Comparison of ENCODE assay signal across 1 cellular context in the genomic region with DNA sequence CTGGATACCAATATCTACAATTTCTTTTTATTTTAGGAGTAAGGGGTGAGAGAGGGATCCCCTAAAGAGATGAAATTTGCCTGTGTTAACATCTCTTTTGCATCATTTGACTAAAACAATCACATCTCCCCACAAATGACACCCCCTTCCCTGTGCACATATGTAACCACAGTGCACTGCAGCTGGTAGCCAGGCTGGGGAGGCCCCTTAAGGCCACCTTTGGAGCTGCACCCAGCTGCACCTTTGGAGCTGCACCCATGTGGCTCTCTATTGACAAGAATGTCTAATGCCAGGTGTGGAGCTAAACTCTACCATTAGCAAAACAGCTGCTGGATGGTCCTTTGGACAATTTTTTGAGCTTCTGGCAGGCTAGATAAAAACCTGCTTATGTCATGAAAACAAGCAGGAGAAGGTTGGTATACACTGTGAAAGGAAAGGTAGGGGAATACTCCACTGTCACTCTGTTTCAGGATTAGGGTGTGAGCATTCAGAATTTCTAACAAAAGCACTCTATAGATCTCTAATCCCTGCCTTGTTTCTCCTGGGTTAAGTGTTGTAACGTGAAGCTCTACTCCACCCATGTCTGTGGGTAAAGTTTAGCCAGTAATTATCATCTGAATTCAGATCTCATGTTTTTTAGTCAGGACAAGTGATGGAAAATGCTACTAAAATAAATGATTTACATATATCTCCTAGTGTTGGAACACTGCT.
TF ChIP-seq lines count a peak whose summit lies in the region.

No MANE protein-coding gene starts in this region.

TF ChIP-seq in H1, 55 proteins besides CTCF, POLR2A, EP300 and RAD21 (continued from another document):
- TF ChIP-seq, protein P1, sequence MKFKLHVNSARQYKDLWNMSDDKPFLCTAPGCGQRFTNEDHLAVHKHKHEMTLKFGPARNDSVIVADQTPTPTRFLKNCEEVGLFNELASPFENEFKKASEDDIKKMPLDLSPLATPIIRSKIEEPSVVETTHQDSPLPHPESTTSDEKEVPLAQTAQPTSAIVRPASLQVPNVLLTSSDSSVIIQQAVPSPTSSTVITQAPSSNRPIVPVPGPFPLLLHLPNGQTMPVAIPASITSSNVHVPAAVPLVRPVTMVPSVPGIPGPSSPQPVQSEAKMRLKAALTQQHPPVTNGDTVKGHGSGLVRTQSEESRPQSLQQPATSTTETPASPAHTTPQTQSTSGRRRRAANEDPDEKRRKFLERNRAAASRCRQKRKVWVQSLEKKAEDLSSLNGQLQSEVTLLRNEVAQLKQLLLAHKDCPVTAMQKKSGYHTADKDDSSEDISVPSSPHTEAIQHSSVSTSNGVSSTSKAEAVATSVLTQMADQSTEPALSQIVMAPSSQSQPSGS (IDR thresholded peaks at IDR 0.05; ENCODE audit: low read length), result no peak
